In the genomic region with DNA sequence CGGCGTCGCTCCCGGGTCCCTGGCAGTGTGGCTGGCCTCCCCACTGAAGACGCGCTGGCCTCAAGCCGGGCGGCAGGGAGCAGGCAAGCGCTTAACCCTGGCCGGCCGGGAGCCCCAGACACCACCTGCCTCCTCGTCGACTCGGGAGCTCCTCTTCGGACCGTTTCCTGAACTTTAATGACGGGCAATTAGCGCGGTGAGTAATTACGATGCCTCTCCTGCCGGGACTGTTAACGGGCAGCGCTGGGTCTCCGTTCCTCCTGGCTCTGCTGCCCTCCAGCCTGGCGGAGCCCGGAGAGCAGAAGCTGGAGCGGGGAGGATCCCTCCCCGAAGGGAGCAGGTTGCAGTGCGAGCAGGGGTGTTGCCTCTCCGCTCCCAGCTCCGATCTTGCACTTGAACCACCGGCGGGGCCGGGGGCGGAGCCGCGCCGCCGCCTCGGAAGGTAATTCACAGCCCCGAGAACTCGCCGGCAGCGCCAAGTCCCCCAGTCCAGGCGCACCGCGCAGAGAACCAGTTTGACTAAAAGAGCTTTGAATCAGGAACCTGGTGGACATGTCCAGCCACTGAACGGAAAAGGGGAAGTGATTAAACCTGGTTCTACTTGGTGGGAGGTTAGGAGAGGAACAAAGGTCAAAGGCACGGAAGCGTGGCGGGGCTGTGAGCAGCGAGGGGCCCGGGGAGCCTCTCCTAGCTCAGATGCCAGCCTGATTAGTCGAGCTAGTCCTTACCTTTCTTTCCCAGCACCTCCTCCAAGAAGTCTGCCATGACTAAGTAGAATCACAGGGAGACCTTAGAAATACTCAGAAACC, we compare ENCODE assay signal across 7 cellular contexts. TPM values are rescaled to one million over a fixed set of nuclear protein-coding genes. Genes with fewer than 3 reads are reported as not detected.
DNase-seq lines count a peak whose midpoint lies in the region; ATAC-seq and TF ChIP-seq lines count a peak whose summit lies in the region.

No MANE protein-coding gene starts in this region.

- BruUV-seq in mammary epithelial cell (replicated peaks; lab: Mats Ljungman, UMichigan): no TSS peak

- H3K4me1 ChIP-seq in mammary epithelial cell (ENCODE audit: insufficient read depth, low read length): peaks cover 19% of the 10 kb centered on the region

- no peak for TF ChIP-seq CTCF in GM13976 (IDR thresholded peaks at IDR 0.05; ENCODE audit: borderline replicate concordance, control extremely low read depth, extremely low read depth, insufficient read depth, missing control alignments)
- TF ChIP-seq CTCF in mammary epithelial cell (conservative IDR thresholded peaks at IDR 0.05 in 1 of 2, IDR thresholded peaks at IDR 0.05 in 1 of 2; ENCODE audit: extremely low read depth in 1 of 2, insufficient read depth in 1 of 2, low read depth in 1 of 2, low read length in 2 of 2): peak in 1 of 2 donors; percentile 12

- H4K20me1 ChIP-seq in mammary epithelial cell (ENCODE audit: insufficient read depth, low read length): no peaks in the 10 kb centered on the region

- CTCF ChIA-PET in mammary epithelial cell (lab: Charles Lee; ENCODE audit: low non-redundant PET): no interaction called here

- peak overlapping the region; percentile 94 for H3K4me2 ChIP-seq in mammary epithelial cell (ENCODE audit: insufficient read depth, low read depth, low read length)

- in situ Hi-C loops in GM13976 (cut with MboI; ENCODE audit: low sequenced_read_pairs, unreplicated experiment): no loop called here
- in situ Hi-C loops in mammary epithelial cell (cut with MboI; ENCODE audit: low sequenced_read_pairs in 2 of 2): no loop called here

- WGBS in mammary epithelial cell (ENCODE audit: low coverage, missing lambda C conversion rate): 3% methylated on average over 36 of the region's 54 CpGs

- H3K4me3 ChIP-seq in mammary epithelial cell (replicated peaks in 1 of 3; ENCODE audit: insufficient read depth in 1 of 3, low read depth in 2 of 3, low read length in 3 of 3): peak overlapping the region; percentile 45 to 54 (median 50)

- H3K36me3 ChIP-seq in mammary epithelial cell (ENCODE audit: insufficient read depth, low read length): no peaks in the 10 kb centered on the region

- peak overlapping the region; percentile 90 for H2AFZ ChIP-seq in mammary epithelial cell (ENCODE audit: low read depth, low read length)

- H3K27ac ChIP-seq in mammary epithelial cell (ENCODE audit: insufficient read depth, low read depth, low read length): no peak overlapping the region

- no peaks in the 10 kb centered on the region for H3K79me2 ChIP-seq in mammary epithelial cell (ENCODE audit: insufficient read depth, low read length)

- DNase-seq in GM13976 (ENCODE audit: low spot score) (peak; percentile 65), M059J (ENCODE audit: low read depth) (peak; percentile 59), T-helper 9 cell (peak; percentile 37), mammary epithelial cell (peak; percentile 28), left colon (peak; percentile 65 to 77), cerebellar cortex (ENCODE audit: low spot score) (no peak)
- peak; percentile 28 to 46 for DNase-seq in stimulated activated CD4-positive, alpha-beta T cell treated with anti-CD3 and anti-CD28 coated beads, Interleukin-2, amount 100 ng/mL, for 48 hours

- no peaks in the 10 kb centered on the region for H3K9me3 ChIP-seq in mammary epithelial cell (replicated peaks; ENCODE audit: insufficient read depth, low read length)

- H3K27me3 ChIP-seq in mammary epithelial cell (ENCODE audit: insufficient read depth, low read length): no peaks in the 10 kb centered on the region

- ATAC-seq in left colon: peak; percentile 69

- H3K9ac ChIP-seq in mammary epithelial cell (ENCODE audit: insufficient read depth, low read length): no peak overlapping the region

- dilution Hi-C loops in mammary epithelial cell (cut with HindIII; ENCODE audit: low sequenced_read_pairs): no loop called here

- intact Hi-C loops in mammary epithelial cell (cut with micrococcal nuclease) (no loop called here), left colon (cut with DNase I, micrococcal nuclease) (no loop called here)

RNA-seq across cellular contexts. Expression of gene PLEKHA6, which starts 18.3 kb away (rescaled TPM):
- 1.6 and 4.9 TPM in 2 replicates for total RNA-seq in M059J (2014; rRNA removed; shearing (Covaris generic))
- total RNA-seq in mammary epithelial cell (10 to 100 TPM in 1 of 2 donors, 1 to 10 TPM in 1; 4.8 to 11.8 TPM), left colon (100 to 1,000 TPM; 110 to 131 TPM)
- 7.4 TPM for polyA plus RNA-seq in mammary epithelial cell
- polyA minus RNA-seq in mammary epithelial cell: 11.8 TPM

RNA-seq across cellular contexts. Expression of gene PPP1R15B, which starts 33.6 kb away (rescaled TPM):
- 24.2 and 41.6 TPM in 2 replicates for total RNA-seq in M059J (2014; rRNA removed; shearing (Covaris generic))
- total RNA-seq in mammary epithelial cell (10 to 100 TPM; 33.4 to 37.5 TPM), left colon (10 to 100 TPM; 61.4 to 72.2 TPM)
- polyA plus RNA-seq in mammary epithelial cell: 20.1 TPM
- 41.7 TPM for polyA minus RNA-seq in mammary epithelial cell

Comparison
In these comparisons a context has a peak if more than half of its experiments do, and no peak if none do; other contexts are left out.
1. RNA of gene PLEKHA6, which starts 18.3 kb away (total RNA-seq): 110 to 131 TPM in left colon; 4.8 to 11.8 TPM in mammary epithelial cell and 1.6 to 4.9 TPM in M059J; every median in the first group is over 4 times any median in the second.